In the genomic region with DNA sequence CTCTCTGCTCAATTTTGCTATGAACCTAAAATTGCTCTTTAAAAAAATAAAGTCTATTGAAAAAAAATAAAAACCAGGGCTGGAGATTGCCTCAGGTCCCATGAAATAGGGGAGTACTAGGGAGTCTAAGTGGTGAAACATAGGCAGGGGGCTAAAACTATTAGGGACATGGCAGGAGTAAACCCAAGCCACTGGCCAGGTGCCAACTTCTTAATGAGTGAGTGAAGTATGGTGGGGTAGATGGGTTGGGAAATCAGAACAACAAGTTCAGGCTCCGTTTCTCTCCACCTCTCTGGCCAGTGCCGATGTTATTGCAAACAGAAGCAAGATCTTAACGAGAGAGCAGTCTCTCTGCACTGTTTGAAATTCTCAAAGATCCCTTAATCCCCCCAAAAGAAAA, we compare ENCODE assay signal across 26 cellular contexts.
"Had no signal": no experiment of that assay in that cellular context is flagged by ENCODE, and none has a peak within 500 bp of the region (broad histone marks: within the 10 kb centered on the region; RNA-seq: fewer than 3 reads in every experiment).

No MANE protein-coding gene starts in this region.

- H3K36me3 ChIP-seq: left ventricle myocardium inferior, pancreas, prostate gland, suprapubic skin, tibial nerve, uterus had no signal

- H3K27ac ChIP-seq: hepatocyte, left ventricle myocardium inferior, pancreas, prostate gland, skin epidermis, suprapubic skin, tibial nerve, uterus had no signal

- H3K9me3 ChIP-seq: left ventricle myocardium inferior, mucosa of descending colon, pancreas, prostate gland, suprapubic skin, tibial nerve, uterus had no signal

- DNase-seq: islet precursor cell; left ventricle myocardium inferior; mesendoderm; midbrain; mucosa of descending colon; naive thymus-derived CD4-positive, alpha-beta T cell; nucleus accumbens; pancreas; posterior cingulate gyrus; retina; right cardiac atrium; stimulated activated CD4-positive, alpha-beta T cell treated with anti-CD3 and anti-CD28 coated beads, Interleukin-12 subunit alpha, Interleukin-12 subunit beta, amount 100 ng/mL, for 4 hours; stimulated activated CD4-positive, alpha-beta T cell treated with anti-CD3 and anti-CD28 coated beads, Interleukin-15, amount 100 ng/mL, for 24 hours; stimulated activated CD4-positive, alpha-beta T cell treated with anti-CD3 and anti-CD28 coated beads, Interleukin-2, amount 100 ng/mL, for 24 hours; stimulated activated CD4-positive, alpha-beta T cell treated with anti-CD3 and anti-CD28 coated beads, Interleukin-4, amount 100 ng/mL, for 24 hours; stimulated activated naive CD4-positive, alpha-beta T cell; uterus had no signal

- H3K27me3 ChIP-seq: hepatocyte, pancreas, suprapubic skin, tibial nerve, uterus had no signal

- H3K4me1 ChIP-seq: left ventricle myocardium inferior, pancreas, prostate gland, suprapubic skin, tibial nerve, uterus had no signal

- ATAC-seq: mucosa of descending colon; naive thymus-derived CD4-positive, alpha-beta T cell; natural killer cell treated with Interleukin-12 subunit alpha and Interleukin-12 subunit beta and Interleukin-15 and Interleukin-18, amount 100 ng/mL, for 72 hours; pancreas; right cardiac atrium; sciatic nerve; stimulated activated effector memory CD8-positive, alpha-beta T cell treated with anti-CD3 and anti-CD28 coated beads, Interleukin-12 subunit alpha, Interleukin-12 subunit beta, amount 100 ng/mL, for 72 hours had no signal

- H3K4me3 ChIP-seq: hepatocyte, left ventricle myocardium inferior, lung, mucosa of descending colon, pancreas, prostate gland, skin epidermis, suprapubic skin, tibial nerve, uterus had no signal
